ENCODE assay signal across 8 cellular contexts in the genomic region with DNA sequence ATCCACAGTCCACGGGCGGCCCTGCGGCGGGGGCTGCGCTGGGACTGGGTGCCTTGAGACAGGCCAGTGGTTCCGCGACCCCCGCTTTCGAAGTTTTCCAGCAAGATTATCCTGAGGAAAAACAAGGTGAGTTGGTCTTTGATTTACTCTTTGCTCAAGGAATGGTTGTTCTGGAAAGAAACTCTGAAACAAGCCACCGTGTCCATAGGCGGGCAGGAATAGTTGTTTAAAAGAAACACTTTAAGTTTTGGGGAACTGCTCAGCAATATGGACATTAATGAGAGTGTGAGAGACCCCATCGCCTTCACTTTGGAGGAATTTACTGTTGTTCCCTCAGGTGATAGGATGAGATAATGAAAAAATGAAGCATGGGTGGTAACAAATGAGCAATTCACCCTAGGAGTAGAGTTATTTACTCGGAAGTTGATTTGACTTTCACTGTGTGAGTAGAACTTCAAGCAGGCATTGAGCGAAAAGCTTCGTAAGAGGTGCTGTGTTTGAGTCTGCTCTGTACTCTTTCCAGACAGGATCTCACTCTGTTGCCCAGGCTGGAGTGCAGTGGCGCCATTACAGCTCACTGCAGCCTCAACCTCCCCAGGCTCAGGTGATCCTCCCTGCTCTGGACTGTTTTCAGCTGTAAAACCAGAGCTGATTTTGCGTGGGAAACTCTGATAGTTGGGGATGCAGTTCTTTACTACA. TPM values are rescaled to one million over a fixed set of nuclear protein-coding genes. Genes with fewer than 3 reads are reported as not detected.
A peak's percentile ranks its signal among the peaks of the same experiment; 100 is the strongest.
DNase-seq lines count a peak whose midpoint lies in the region; ATAC-seq and TF ChIP-seq lines count a peak whose summit lies in the region.

No MANE protein-coding gene starts in this region.

- H3K27ac Mint-ChIP-seq in activated B cell treated with CpG ODN at 0.5 μM for 24 hours = no peak overlapping the region
- no peak overlapping the region for H3K27ac Mint-ChIP-seq in activated CD8-positive, alpha-beta memory T cell treated with anti-CD3 and anti-CD28 coated beads, Interleukin-2, amount 10 ng/mL, durations not matched to agents 7 days and 5 days

- H3K9me3 ChIP-seq in HAP-1 = no peaks in the 10 kb centered on the region
- H3K9me3 ChIP-seq in skeletal muscle satellite cell (replicated peaks; ENCODE audit: low read length) = no peaks in the 10 kb centered on the region

- DNase-seq in HAP-1 (ENCODE audit: low spot score in 2 of 2) (no peak), activated B cell treated with CpG ODN at 0.5 μM for 24 hours (no peak), islet precursor cell (peak; percentile 60), putamen (ENCODE audit: low spot score) (no peak)
- DNase-seq in activated CD8-positive, alpha-beta memory T cell treated with anti-CD3 and anti-CD28 coated beads, Interleukin-2, amount 50 U/mL, for 48 hours = no peak
- no peak for DNase-seq in activated CD8-positive, alpha-beta memory T cell treated with anti-CD3 and anti-CD28 coated beads, Interleukin-2, amount 10 ng/mL, durations not matched to agents 7 days and 5 days

- CTCF ChIA-PET in activated B cell treated with CpG ODN at 0.5 μM for 24 hours (lab: Charles Lee) = interaction anchor here (0.6 to 1.5 kb wide), 3 partner anchors 203 to 634 kb away, joined by 3 to 8 read pairs (median 3); no protein-coding TSS in a partner anchor
- CTCF ChIA-PET in activated CD8-positive, alpha-beta memory T cell treated with anti-CD3 and anti-CD28 coated beads, Interleukin-2, amount 10 ng/mL, durations not matched to agents 7 days and 5 days (lab: Charles Lee) = no interaction called here

- H3K9me3 Mint-ChIP-seq in activated B cell treated with CpG ODN at 0.5 μM for 24 hours = no peaks in the 10 kb centered on the region
- H3K9me3 Mint-ChIP-seq in activated CD8-positive, alpha-beta memory T cell treated with anti-CD3 and anti-CD28 coated beads, Interleukin-2, amount 10 ng/mL, durations not matched to agents 7 days and 5 days (ENCODE audit: low read depth) = no peaks in the 10 kb centered on the region

- no peaks in the 10 kb centered on the region for H3K27me3 ChIP-seq in HAP-1 (ENCODE audit: low read depth)
- H3K27me3 ChIP-seq in skeletal muscle satellite cell (ENCODE audit: control insufficient read depth, insufficient read depth, low read length) = no peaks in the 10 kb centered on the region

- H3K36me3 ChIP-seq in HAP-1 (replicated peaks) (no peaks in the 10 kb centered on the region), skeletal muscle satellite cell (ENCODE audit: insufficient read depth, low read length) (no peaks in the 10 kb centered on the region)

- POLR2A ChIA-PET in activated B cell treated with CpG ODN at 0.5 μM for 24 hours (lab: Charles Lee) = no interaction called here

- H3K4me2 ChIP-seq in skeletal muscle satellite cell (ENCODE audit: low read length) = peak overlapping the region; percentile 91

- in situ Hi-C loops in HAP-1 (cut with MboI; ENCODE audit: low sequenced_read_pairs) = loop anchor here (25.0 kb wide), 1 partner anchor 460 kb away; a partner anchor contains a TSS

- H3K4me1 ChIP-seq in HAP-1 = 0 out of 2 replicates have a peak, but pooled peaks cover 3% of the 10 kb centered on the region
- peaks cover 8% of the 10 kb centered on the region for H3K4me1 ChIP-seq in skeletal muscle satellite cell (ENCODE audit: control insufficient read depth, insufficient read depth, low read length)

- peak overlapping the region; percentile 81 for H3K9ac ChIP-seq in skeletal muscle satellite cell (ENCODE audit: low read depth, low read length)

- ATAC-seq in activated B cell treated with CpG ODN at 0.5 μM for 24 hours (ENCODE audit: low read depth) = no peak
- ATAC-seq in esophagus mucosa = no peak
- no peak for ATAC-seq in activated CD8-positive, alpha-beta memory T cell treated with anti-CD3 and anti-CD28 coated beads, Interleukin-2, amount 10 ng/mL, durations not matched to agents 7 days and 5 days

- peak overlapping the region; percentile 52 for H3K4me3 Mint-ChIP-seq in activated B cell treated with CpG ODN at 0.5 μM for 24 hours
- no peak overlapping the region for H3K4me3 Mint-ChIP-seq in activated CD8-positive, alpha-beta memory T cell treated with anti-CD3 and anti-CD28 coated beads, Interleukin-2, amount 10 ng/mL, durations not matched to agents 7 days and 5 days

- H3K27me3 Mint-ChIP-seq in activated B cell treated with CpG ODN at 0.5 μM for 24 hours = peaks cover 43% of the 10 kb centered on the region
- H3K27me3 Mint-ChIP-seq in activated CD8-positive, alpha-beta memory T cell treated with anti-CD3 and anti-CD28 coated beads, Interleukin-2, amount 10 ng/mL, durations not matched to agents 7 days and 5 days = peaks cover 55% of the 10 kb centered on the region

- TF ChIP-seq CTCF in activated B cell treated with CpG ODN at 0.5 μM for 24 hours (IDR thresholded peaks at IDR 0.05) = no peak

- H3K4me1 Mint-ChIP-seq in activated B cell treated with CpG ODN at 0.5 μM for 24 hours = peaks cover 12% of the 10 kb centered on the region
- peaks cover 3% of the 10 kb centered on the region for H3K4me1 Mint-ChIP-seq in activated CD8-positive, alpha-beta memory T cell treated with anti-CD3 and anti-CD28 coated beads, Interleukin-2, amount 10 ng/mL, durations not matched to agents 7 days and 5 days

- H3K4me3 ChIP-seq in HAP-1 = peak overlapping the region; percentile 54
- H3K4me3 ChIP-seq in skeletal muscle satellite cell (ENCODE audit: low read length) = peak overlapping the region; percentile 93

- H3K36me3 Mint-ChIP-seq in activated B cell treated with CpG ODN at 0.5 μM for 24 hours (ENCODE audit: low read depth) = no peaks in the 10 kb centered on the region
- H3K36me3 Mint-ChIP-seq in activated CD8-positive, alpha-beta memory T cell treated with anti-CD3 and anti-CD28 coated beads, Interleukin-2, amount 10 ng/mL, durations not matched to agents 7 days and 5 days = no peaks in the 10 kb centered on the region

- intact Hi-C loops in activated B cell treated with CpG ODN at 0.5 μM for 24 hours (cut with micrococcal nuclease) = loop anchor here (10.0 kb wide), 1 partner anchor 63 kb away; no protein-coding TSS in a partner anchor

RNA-seq across cellular contexts. Expression of a gene that starts 1.1 kb away (rescaled TPM):
- total RNA-seq in activated B cell treated with CpG ODN at 0.5 μM for 24 hours = not detected in 2 replicates
- under 0.01 and 0.51 TPM in 2 replicates for total RNA-seq in skeletal muscle satellite cell (2012; rRNA removed)
- total RNA-seq in esophagus mucosa = 1.8 TPM
- total RNA-seq in activated CD8-positive, alpha-beta memory T cell treated with anti-CD3 and anti-CD28 coated beads, Interleukin-2, amount 10 ng/mL, durations not matched to agents 7 days and 5 days = not detected
